Comparison of ENCODE assay signal across 12 cellular contexts in the genomic region with DNA sequence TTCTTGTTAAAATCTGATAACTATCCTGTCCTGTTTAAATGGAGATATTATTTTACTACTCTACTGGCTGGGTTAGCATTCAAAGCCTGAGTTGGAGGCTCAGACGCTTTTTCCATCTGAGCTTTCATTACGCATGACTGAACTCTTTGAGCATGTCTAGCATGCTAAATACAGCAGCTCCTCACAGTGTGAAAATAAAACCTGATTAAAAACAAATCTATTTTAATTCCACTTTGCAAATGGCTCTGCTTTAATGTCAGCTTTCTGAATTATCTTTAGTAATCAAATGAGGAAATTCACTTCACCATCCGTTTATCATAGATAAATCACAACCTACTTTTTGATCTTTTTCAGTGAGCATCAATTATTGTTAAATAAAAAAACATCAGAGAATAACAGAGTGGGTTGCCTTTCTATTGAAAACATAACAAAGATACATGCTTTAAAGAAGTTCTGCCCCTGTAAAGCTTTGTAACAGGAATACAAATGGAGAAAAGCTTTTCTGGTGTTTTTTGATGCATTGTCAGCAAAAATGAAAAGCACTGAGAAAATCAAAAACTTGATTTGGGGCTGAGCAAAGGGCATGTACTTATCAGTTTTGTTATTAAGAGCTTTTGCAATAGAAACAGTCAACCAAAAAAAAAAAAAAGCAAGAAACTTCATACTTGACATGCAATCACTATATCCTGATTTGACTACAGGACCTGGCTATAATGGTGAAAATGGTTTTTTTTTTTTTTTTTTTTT. TPM values are rescaled to one million over a fixed set of nuclear protein-coding genes. Genes with fewer than 3 reads are reported as not detected.
DNase-seq lines count a peak whose midpoint lies in the region; ATAC-seq and TF ChIP-seq lines count a peak whose summit lies in the region.
"Had no signal": no experiment of that assay in that cellular context is flagged by ENCODE, and none has a peak within 500 bp of the region (broad histone marks: within the 10 kb centered on the region; RNA-seq: fewer than 3 reads in every experiment).

No MANE protein-coding gene starts in this region.

- H3K36me3 ChIP-seq in liver (ENCODE audit: control insufficient read depth in 4 of 4, insufficient read depth in 3 of 4, low read depth in 1 of 4, low read length in 3 of 4) (no peaks in the 10 kb centered on the region), thyroid gland (no peaks in the 10 kb centered on the region), uterus (no peaks in the 10 kb centered on the region)
- H3K36me3 ChIP-seq: colonic mucosa, WERI-Rb-1 had no signal

- peaks cover 5% of the 10 kb centered on the region for H3K36me3 Mint-ChIP-seq in stimulated activated naive CD8-positive, alpha-beta T cell treated with anti-CD3 and anti-CD28 coated beads, Interleukin-15, Interleukin-2, amounts not matched to agents 100 ng/mL and 50 ng/mL, for 24 hours (ENCODE audit: low read depth)
- H3K36me3 Mint-ChIP-seq in activated B cell treated with CpG ODN at 0.5 μM for 24 hours (ENCODE audit: low read depth): peaks cover 6% of the 10 kb centered on the region

- DNase-seq in stimulated activated naive CD8-positive, alpha-beta T cell treated with anti-CD3 and anti-CD28 coated beads, Interleukin-15, amount 100 ng/mL, for 72 hours: no peak
- no peak for DNase-seq in activated B cell treated with CpG ODN at 0.5 μM for 24 hours
- DNase-seq in thyroid gland: peak; percentile 24 to 37
- no peak for DNase-seq in uterus
- no peak for DNase-seq in activated CD4-positive, alpha-beta T cell treated with anti-CD3 and anti-CD28 coated beads, Interleukin-2, amount 50 U/mL, for 4 hours
- DNase-seq: colonic mucosa; stimulated activated CD4-positive, alpha-beta T cell treated with anti-CD3 and anti-CD28 coated beads, Interleukin-2, amount 100 ng/mL, for 24 hours had no signal

- TF ChIP-seq POLR2A in thyroid gland (IDR thresholded peaks at IDR 0.05) (no peak), uterus (IDR thresholded peaks at IDR 0.05) (no peak)

- peak in 1 of 2 donors; percentile 20 for TF ChIP-seq RAD21 in liver (IDR thresholded peaks at IDR 0.05)

- H3K9me3 ChIP-seq in liver (ENCODE audit: control insufficient read depth in 4 of 4, low read length in 3 of 4): no peaks in the 10 kb centered on the region
- no peaks in the 10 kb centered on the region for H3K9me3 ChIP-seq in thyroid gland
- H3K9me3 ChIP-seq in uterus: no peaks in the 10 kb centered on the region
- H3K9me3 ChIP-seq: colonic mucosa had no signal

- H3K4me3 ChIP-seq in liver (ENCODE audit: low read depth in 1 of 3, low read length in 3 of 3) (peak overlapping the region in 1 of 3 donors; percentile 20), thyroid gland (replicated peaks in 1 of 3) (no peak overlapping the region), uterus (no peak overlapping the region)
- H3K4me3 ChIP-seq: colonic mucosa had no signal

- intact Hi-C loops in activated B cell treated with CpG ODN at 0.5 μM for 24 hours (cut with micrococcal nuclease) (no loop called here), thyroid gland (cut with DNase I) (loop anchor here (10.0 kb wide), 1 partner anchor 51 kb away; no protein-coding TSS in a partner anchor), uterus (cut with DNase I; ENCODE audit: low total_unique reads) (no loop called here)

- 27% methylated on average over 3 of the region's 3 CpGs for WGBS in liver
- 22 to 49% methylated on average over 3 of the region's 3 CpGs for WGBS in thyroid gland, 2 donors

- ATAC-seq in stimulated activated naive CD8-positive, alpha-beta T cell treated with anti-CD3 and anti-CD28 coated beads, Interleukin-15, amount 100 ng/mL, for 72 hours: no peak
- ATAC-seq in activated B cell treated with CpG ODN at 0.5 μM for 24 hours (ENCODE audit: low read depth) (no peak), HG03108 (IDR thresholded peaks at IDR 0.05; ENCODE audit: unreplicated experiment) (no peak)
- ATAC-seq: activated T-helper 17 cell treated with anti-CD3 and anti-CD28 coated beads, Interleukin-2, amount 50 U/mL, for 72 hours had no signal

- H3K4me1 Mint-ChIP-seq in stimulated activated naive CD8-positive, alpha-beta T cell treated with anti-CD3 and anti-CD28 coated beads, Interleukin-15, Interleukin-2, amounts not matched to agents 100 ng/mL and 50 ng/mL, for 24 hours (ENCODE audit: low read depth): peaks cover 28% of the 10 kb centered on the region
- H3K4me1 Mint-ChIP-seq in stimulated activated naive CD8-positive, alpha-beta T cell treated with anti-CD3 and anti-CD28 coated beads, Interleukin-15, amount 100 ng/mL, for 72 hours: peaks cover 29% of the 10 kb centered on the region
- H3K4me1 Mint-ChIP-seq in activated B cell treated with CpG ODN at 0.5 μM for 24 hours: peaks cover 37% of the 10 kb centered on the region

- no peak overlapping the region for H3K27ac Mint-ChIP-seq in stimulated activated naive CD8-positive, alpha-beta T cell treated with anti-CD3 and anti-CD28 coated beads, Interleukin-15, Interleukin-2, amounts not matched to agents 100 ng/mL and 50 ng/mL, for 24 hours
- no peak overlapping the region for H3K27ac Mint-ChIP-seq in stimulated activated naive CD8-positive, alpha-beta T cell treated with anti-CD3 and anti-CD28 coated beads, Interleukin-15, amount 100 ng/mL, for 72 hours
- H3K27ac Mint-ChIP-seq in activated B cell treated with CpG ODN at 0.5 μM for 24 hours: peak overlapping the region; percentile 64
- H3K27ac Mint-ChIP-seq: activated T-helper 17 cell treated with anti-CD3 and anti-CD28 coated beads, Interleukin-2, amount 50 U/mL, for 72 hours had no signal

- CTCF ChIA-PET in activated B cell treated with CpG ODN at 0.5 μM for 24 hours (lab: Charles Lee): interaction anchor here (0.8 kb wide), 1 partner anchor 52 kb away, joined by 4 read pairs; no protein-coding TSS in a partner anchor

- H3K4me1 ChIP-seq in liver (ENCODE audit: control insufficient read depth in 4 of 4, insufficient read depth in 4 of 4, low read length in 3 of 4): peaks cover 8 to 34% (median 22%) of the 10 kb centered on the region in 4 donors
- H3K4me1 ChIP-seq in thyroid gland: peaks cover 18 to 28% of the 10 kb centered on the region in 2 donors
- no peaks in the 10 kb centered on the region for H3K4me1 ChIP-seq in uterus
- H3K4me1 ChIP-seq: colonic mucosa had no signal

- no peaks in the 10 kb centered on the region for H3K27me3 Mint-ChIP-seq in stimulated activated naive CD8-positive, alpha-beta T cell treated with anti-CD3 and anti-CD28 coated beads, Interleukin-15, Interleukin-2, amounts not matched to agents 100 ng/mL and 50 ng/mL, for 24 hours
- H3K27me3 Mint-ChIP-seq in stimulated activated naive CD8-positive, alpha-beta T cell treated with anti-CD3 and anti-CD28 coated beads, Interleukin-15, amount 100 ng/mL, for 72 hours: no peaks in the 10 kb centered on the region
- H3K27me3 Mint-ChIP-seq in activated B cell treated with CpG ODN at 0.5 μM for 24 hours: no peaks in the 10 kb centered on the region
- H3K27me3 Mint-ChIP-seq: activated T-helper 17 cell treated with anti-CD3 and anti-CD28 coated beads, Interleukin-2, amount 50 U/mL, for 72 hours had no signal

- TF ChIP-seq CTCF in activated B cell treated with CpG ODN at 0.5 μM for 24 hours (IDR thresholded peaks at IDR 0.05) (no peak), liver (IDR thresholded peaks at IDR 0.05; ENCODE audit: low read depth, low read length, missing input control) (no peak), thyroid gland (IDR thresholded peaks at IDR 0.05) (no peak), uterus (IDR thresholded peaks at IDR 0.05) (no peak)

- no peaks in the 10 kb centered on the region for H3K9me3 Mint-ChIP-seq in stimulated activated naive CD8-positive, alpha-beta T cell treated with anti-CD3 and anti-CD28 coated beads, Interleukin-15, Interleukin-2, amounts not matched to agents 100 ng/mL and 50 ng/mL, for 24 hours
- no peaks in the 10 kb centered on the region for H3K9me3 Mint-ChIP-seq in stimulated activated naive CD8-positive, alpha-beta T cell treated with anti-CD3 and anti-CD28 coated beads, Interleukin-15, amount 100 ng/mL, for 72 hours
- no peaks in the 10 kb centered on the region for H3K9me3 Mint-ChIP-seq in activated B cell treated with CpG ODN at 0.5 μM for 24 hours
- H3K9me3 Mint-ChIP-seq: activated T-helper 17 cell treated with anti-CD3 and anti-CD28 coated beads, Interleukin-2, amount 50 U/mL, for 72 hours had no signal

- H3K27me3 ChIP-seq in liver (ENCODE audit: control insufficient read depth in 4 of 4, insufficient read depth in 4 of 4, low read length in 3 of 4) (no peaks in the 10 kb centered on the region), thyroid gland (no peaks in the 10 kb centered on the region), uterus (no peaks in the 10 kb centered on the region)
- H3K27me3 ChIP-seq: colonic mucosa had no signal

- POLR2A ChIA-PET in activated B cell treated with CpG ODN at 0.5 μM for 24 hours (lab: Charles Lee): interaction anchor here (0.6 to 9.8 kb wide), 13 partner anchors 6 to 670 kb away, joined by 3 to 231 read pairs (median 4); a partner anchor contains a TSS

- H3K4me3 Mint-ChIP-seq in stimulated activated naive CD8-positive, alpha-beta T cell treated with anti-CD3 and anti-CD28 coated beads, Interleukin-15, Interleukin-2, amounts not matched to agents 100 ng/mL and 50 ng/mL, for 24 hours: peak overlapping the region; percentile 55
- H3K4me3 Mint-ChIP-seq in stimulated activated naive CD8-positive, alpha-beta T cell treated with anti-CD3 and anti-CD28 coated beads, Interleukin-15, amount 100 ng/mL, for 72 hours: no peak overlapping the region
- H3K4me3 Mint-ChIP-seq in activated B cell treated with CpG ODN at 0.5 μM for 24 hours: peak overlapping the region; percentile 32

- H3K27ac ChIP-seq in liver (ENCODE audit: low read depth in 1 of 2, low read length in 2 of 2): peak overlapping the region; percentile 54 to 69
- H3K27ac ChIP-seq in thyroid gland: peak overlapping the region; percentile 48 to 68 (median 64)
- no peak overlapping the region for H3K27ac ChIP-seq in uterus
- H3K27ac ChIP-seq: colonic mucosa, WERI-Rb-1 had no signal

- peak overlapping the region in 1 of 2 donors; percentile 74 for H3K9ac ChIP-seq in liver (ENCODE audit: low read depth in 1 of 2, low read length in 2 of 2)

RNA-seq across cellular contexts. Expression of a gene that starts 3.5 kb away (rescaled TPM):
- total RNA-seq in activated B cell treated with CpG ODN at 0.5 μM for 24 hours (116 and 123 TPM in 2 replicates), liver (10 to 100 TPM; 17.9 to 29.4 TPM), thyroid gland (10 to 100 TPM; 40.7 to 97.0 (median 57.3) TPM), uterus (100 to 1,000 TPM in 1 of 4 donors, 10 to 100 TPM in 3; 18.8 to 104 (median 73.8) TPM)
- 10 to 100 TPM in 1 of 2 donors, 1 to 10 TPM in 1; 7.4 to 12.4 TPM for polyA plus RNA-seq in liver

RNA-seq across cellular contexts. Expression of a gene that starts 36.5 kb away (rescaled TPM):
- total RNA-seq in activated B cell treated with CpG ODN at 0.5 μM for 24 hours (1.7 and 1.9 TPM in 2 replicates), liver (1 to 10 TPM in 1 of 2 donors, under 1 TPM in 1; 0.84 to 2.9 TPM), thyroid gland (1 to 10 TPM in 2 of 4 donors, under 1 TPM in 2; 0.81 to 1.3 (median 1.00) TPM), uterus (1 to 10 TPM in 2 of 4 donors, under 1 TPM in 1, not detected in 1; 0.59 to 1.9 (median 1.0) TPM)
- polyA plus RNA-seq in liver: 1 to 10 TPM in 1 of 2 donors, under 1 TPM in 1; 0.50 to 1.9 TPM

Comparison
In these comparisons a context has a peak if more than half of its experiments do, and no peak if none do; other contexts are left out.
1. H3K4me3 Mint-ChIP-seq: peak in stimulated activated naive CD8-positive, alpha-beta T cell treated with anti-CD3 and anti-CD28 coated beads, Interleukin-15, Interleukin-2, amounts not matched to agents 100 ng/mL and 50 ng/mL, for 24 hours (single experiment) and activated B cell treated with CpG ODN at 0.5 μM for 24 hours (single experiment); none in stimulated activated naive CD8-positive, alpha-beta T cell treated with anti-CD3 and anti-CD28 coated beads, Interleukin-15, amount 100 ng/mL, for 72 hours (0 of 2).
2. DNase-seq: peak in thyroid gland (2 of 2); none in stimulated activated naive CD8-positive, alpha-beta T cell treated with anti-CD3 and anti-CD28 coated beads, Interleukin-15, amount 100 ng/mL, for 72 hours (0 of 2), activated B cell treated with CpG ODN at 0.5 μM for 24 hours (single experiment), uterus (0 of 2) and activated CD4-positive, alpha-beta T cell treated with anti-CD3 and anti-CD28 coated beads, Interleukin-2, amount 50 U/mL, for 4 hours (0 of 2).
3. H3K27ac ChIP-seq: peak in liver (2 of 2) and thyroid gland (3 of 3); none in uterus (0 of 2).